Comparison of ENCODE assay signal across 9 cellular contexts in the genomic region with DNA sequence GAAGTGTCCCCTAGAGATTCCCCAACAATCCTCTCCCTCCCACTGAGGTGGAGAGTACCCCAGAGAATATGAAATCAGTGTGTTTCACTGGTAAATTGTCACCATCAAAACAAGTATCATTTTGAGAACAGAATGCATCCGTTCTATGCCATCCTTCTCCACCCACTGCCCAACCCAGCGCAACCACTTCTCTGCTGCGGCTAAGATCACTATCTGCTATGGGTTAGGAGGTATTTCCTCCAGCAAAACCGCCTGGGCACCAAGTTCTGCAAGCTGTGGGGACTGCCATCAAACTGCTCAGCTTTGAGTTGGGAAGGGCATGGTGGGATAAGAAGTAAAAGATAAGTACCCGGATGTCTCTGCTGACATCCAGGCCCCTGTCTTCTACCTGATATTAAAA. TPM values are rescaled to one million over a fixed set of nuclear protein-coding genes. Genes with fewer than 3 reads are reported as not detected.
DNase-seq lines count a peak whose midpoint lies in the region; TF ChIP-seq lines count a peak whose summit lies in the region.
"Had no signal": no experiment of that assay in that cellular context is flagged by ENCODE, and none has a peak within 500 bp of the region (broad histone marks: within the 10 kb centered on the region; RNA-seq: fewer than 3 reads in every experiment).

No MANE protein-coding gene starts in this region.

- no peak overlapping the region for H3K4me3 Mint-ChIP-seq in activated CD4-positive, alpha-beta T cell treated with anti-CD3 and anti-CD28 coated beads, Interleukin-2, amount 10 ng/mL, durations not matched to agents 7 days and 5 days
- no peak overlapping the region for H3K4me3 Mint-ChIP-seq in endothelial cell (ENCODE audit: unreplicated experiment)

- H3K9me3 Mint-ChIP-seq in activated CD4-positive, alpha-beta T cell treated with anti-CD3 and anti-CD28 coated beads, Interleukin-2, amount 10 ng/mL, durations not matched to agents 7 days and 5 days: no peaks in the 10 kb centered on the region
- H3K9me3 Mint-ChIP-seq in endothelial cell (ENCODE audit: unreplicated experiment): no peaks in the 10 kb centered on the region

- peaks cover 32% of the 10 kb centered on the region for H3K4me1 ChIP-seq in effector memory CD4-positive, alpha-beta T cell (ENCODE audit: control insufficient read depth, insufficient read depth, low read length, poor library complexity, severe bottlenecking)
- no peaks in the 10 kb centered on the region for H3K4me1 ChIP-seq in uterus

- H3K4me1 Mint-ChIP-seq in activated CD4-positive, alpha-beta T cell treated with anti-CD3 and anti-CD28 coated beads, Interleukin-2, amount 10 ng/mL, durations not matched to agents 7 days and 5 days: peaks cover 35% of the 10 kb centered on the region
- no peaks in the 10 kb centered on the region for H3K4me1 Mint-ChIP-seq in endothelial cell (ENCODE audit: unreplicated experiment)

- peak; percentile 34 for DNase-seq in activated CD8-positive, alpha-beta memory T cell treated with anti-CD3 and anti-CD28 coated beads, Interleukin-2, amount 50 U/mL, for 24 hours (ENCODE audit: extremely low read depth)
- DNase-seq in activated CD8-positive, alpha-beta memory T cell treated with anti-CD3 and anti-CD28 coated beads, Interleukin-2, amount 50 U/mL, for 4 hours: no peak
- DNase-seq in activated CD4-positive, alpha-beta T cell treated with anti-CD3 and anti-CD28 coated beads, Interleukin-2, amount 10 ng/mL, durations not matched to agents 7 days and 5 days: peak; percentile 64
- peak; percentile 34 to 51 (median 37) for DNase-seq in effector memory CD4-positive, alpha-beta T cell
- peak in 4 of 6 experiments; percentile 12 to 65 (median 30) for DNase-seq in stimulated activated naive CD4-positive, alpha-beta T cell (lab: John Stamatoyannopoulos, UW)
- no peak for DNase-seq in uterus
- DNase-seq in caudate nucleus (lab: John Stamatoyannopoulos, UW): no peak
- no peak for DNase-seq in endothelial cell (ENCODE audit: low spot score)
- DNase-seq: trophoblast cell had no signal

- H3K9me3 ChIP-seq in effector memory CD4-positive, alpha-beta T cell (ENCODE audit: control insufficient read depth, low read length): no peaks in the 10 kb centered on the region
- no peaks in the 10 kb centered on the region for H3K9me3 ChIP-seq in uterus

- CTCF ChIA-PET in activated CD4-positive, alpha-beta T cell treated with anti-CD3 and anti-CD28 coated beads, Interleukin-2, amount 10 ng/mL, durations not matched to agents 7 days and 5 days (lab: Charles Lee): no interaction called here

- POLR2A ChIA-PET in activated CD4-positive, alpha-beta T cell treated with anti-CD3 and anti-CD28 coated beads, Interleukin-2, amount 10 ng/mL, durations not matched to agents 7 days and 5 days (lab: Charles Lee): no interaction called here

- H3K27me3 ChIP-seq in effector memory CD4-positive, alpha-beta T cell (replicated peaks; ENCODE audit: control insufficient read depth, insufficient read depth, low read length, poor library complexity, severe bottlenecking): no peaks in the 10 kb centered on the region
- no peaks in the 10 kb centered on the region for H3K27me3 ChIP-seq in uterus

- no peaks in the 10 kb centered on the region for H3K27me3 Mint-ChIP-seq in activated CD4-positive, alpha-beta T cell treated with anti-CD3 and anti-CD28 coated beads, Interleukin-2, amount 10 ng/mL, durations not matched to agents 7 days and 5 days
- peaks cover 4% of the 10 kb centered on the region for H3K27me3 Mint-ChIP-seq in endothelial cell (ENCODE audit: unreplicated experiment)

- TF ChIP-seq CTCF in uterus (IDR thresholded peaks at IDR 0.05) (no peak), endothelial cell (IDR thresholded peaks at IDR 0.05; ENCODE audit: unreplicated experiment) (no peak)

- H3K36me3 Mint-ChIP-seq in activated CD4-positive, alpha-beta T cell treated with anti-CD3 and anti-CD28 coated beads, Interleukin-2, amount 10 ng/mL, durations not matched to agents 7 days and 5 days (ENCODE audit: low read depth): peaks cover 88% of the 10 kb centered on the region
- H3K36me3 Mint-ChIP-seq in endothelial cell (ENCODE audit: low read depth, unreplicated experiment): peaks cover 64% of the 10 kb centered on the region

- no peak for TF ChIP-seq POLR2A in uterus (IDR thresholded peaks at IDR 0.05)

- no peak overlapping the region for H3K27ac Mint-ChIP-seq in activated CD4-positive, alpha-beta T cell treated with anti-CD3 and anti-CD28 coated beads, Interleukin-2, amount 10 ng/mL, durations not matched to agents 7 days and 5 days
- H3K27ac Mint-ChIP-seq in endothelial cell (ENCODE audit: unreplicated experiment): no peak overlapping the region

- intact Hi-C loops in uterus (cut with DNase I; ENCODE audit: low total_unique reads): no loop called here

- H3K4me3 ChIP-seq in effector memory CD4-positive, alpha-beta T cell (ENCODE audit: insufficient read depth, low read depth, low read length, poor library complexity, severe bottlenecking): no peak overlapping the region
- H3K4me3 ChIP-seq in uterus: no peak overlapping the region

- peaks cover 68% of the 10 kb centered on the region for H3K36me3 ChIP-seq in effector memory CD4-positive, alpha-beta T cell (ENCODE audit: control insufficient read depth, insufficient read depth, low read length)
- H3K36me3 ChIP-seq in uterus: no peaks in the 10 kb centered on the region

- H3K27ac ChIP-seq in effector memory CD4-positive, alpha-beta T cell (ENCODE audit: insufficient read depth, low read length, poor library complexity, severe bottlenecking): no peak overlapping the region
- H3K27ac ChIP-seq in uterus: no peak overlapping the region
- H3K27ac ChIP-seq in caudate nucleus (ENCODE audit: low read depth, low read length): no peak overlapping the region

RNA-seq across cellular contexts. Expression of a gene that starts 24.4 kb away (rescaled TPM):
- total RNA-seq in activated CD4-positive, alpha-beta T cell treated with anti-CD3 and anti-CD28 coated beads, Interleukin-2, amount 10 ng/mL, durations not matched to agents 7 days and 5 days: 1 to 10 TPM in 1 of 2 experiments, under 1 TPM in 1; 0.81 to 1.0 TPM
- 10 to 100 TPM in 3 of 4 donors, 1 to 10 TPM in 1; 1.5 to 61.5 (median 26.5) TPM for total RNA-seq in uterus
- 8.9 TPM for total RNA-seq in endothelial cell (ENCODE audit: unreplicated experiment)

RNA-seq across cellular contexts. Expression of a gene that starts 25.1 kb away (rescaled TPM):
- under 1 TPM; 0.65 to 0.87 TPM for total RNA-seq in activated CD4-positive, alpha-beta T cell treated with anti-CD3 and anti-CD28 coated beads, Interleukin-2, amount 10 ng/mL, durations not matched to agents 7 days and 5 days
- total RNA-seq in uterus: 10 to 100 TPM in 1 of 4 donors, 1 to 10 TPM in 1, under 1 TPM in 2; 0.26 to 17.9 (median 1.6) TPM
- total RNA-seq in endothelial cell (ENCODE audit: unreplicated experiment): 1.2 TPM

RNA-seq across cellular contexts. Expression of a gene that starts 29.9 kb away (rescaled TPM):
- 1 to 10 TPM in 1 of 2 experiments, under 1 TPM in 1; 0.85 to 1.3 TPM for total RNA-seq in activated CD4-positive, alpha-beta T cell treated with anti-CD3 and anti-CD28 coated beads, Interleukin-2, amount 10 ng/mL, durations not matched to agents 7 days and 5 days
- total RNA-seq in uterus: 100 to 1,000 TPM in 1 of 4 donors, 10 to 100 TPM in 1, 1 to 10 TPM in 2; 2.9 to 102 (median 19.2) TPM
- total RNA-seq in endothelial cell (ENCODE audit: unreplicated experiment): 25.2 TPM

RNA-seq across cellular contexts. Expression of a gene that starts 38.1 kb away (rescaled TPM):
- total RNA-seq in activated CD4-positive, alpha-beta T cell treated with anti-CD3 and anti-CD28 coated beads, Interleukin-2, amount 10 ng/mL, durations not matched to agents 7 days and 5 days: 10 to 100 TPM; 52.6 to 54.0 TPM
- total RNA-seq in uterus (10 to 100 TPM; 31.5 to 89.5 (median 44.5) TPM), endothelial cell (ENCODE audit: unreplicated experiment) (31.7 TPM)

RNA-seq across cellular contexts. Expression of a gene that starts 47.6 kb away (rescaled TPM):
- total RNA-seq in activated CD4-positive, alpha-beta T cell treated with anti-CD3 and anti-CD28 coated beads, Interleukin-2, amount 10 ng/mL, durations not matched to agents 7 days and 5 days: 1 to 10 TPM; 6.7 to 7.2 TPM
- total RNA-seq in uterus (10 to 100 TPM in 3 of 4 donors, 1 to 10 TPM in 1; 9.7 to 60.7 (median 27.6) TPM), endothelial cell (ENCODE audit: unreplicated experiment) (19.7 TPM)

Comparison
In these comparisons a context has a peak if more than half of its experiments do, and no peak if none do; other contexts are left out.
1. DNase-seq: peak in activated CD8-positive, alpha-beta memory T cell treated with anti-CD3 and anti-CD28 coated beads, Interleukin-2, amount 50 U/mL, for 24 hours (single experiment), activated CD4-positive, alpha-beta T cell treated with anti-CD3 and anti-CD28 coated beads, Interleukin-2, amount 10 ng/mL, durations not matched to agents 7 days and 5 days (single experiment), effector memory CD4-positive, alpha-beta T cell (3 of 3) and stimulated activated naive CD4-positive, alpha-beta T cell (4 of 6); none in activated CD8-positive, alpha-beta memory T cell treated with anti-CD3 and anti-CD28 coated beads, Interleukin-2, amount 50 U/mL, for 4 hours (single experiment), uterus (0 of 2), caudate nucleus (0 of 61) and endothelial cell (single experiment).